In the genomic region with DNA sequence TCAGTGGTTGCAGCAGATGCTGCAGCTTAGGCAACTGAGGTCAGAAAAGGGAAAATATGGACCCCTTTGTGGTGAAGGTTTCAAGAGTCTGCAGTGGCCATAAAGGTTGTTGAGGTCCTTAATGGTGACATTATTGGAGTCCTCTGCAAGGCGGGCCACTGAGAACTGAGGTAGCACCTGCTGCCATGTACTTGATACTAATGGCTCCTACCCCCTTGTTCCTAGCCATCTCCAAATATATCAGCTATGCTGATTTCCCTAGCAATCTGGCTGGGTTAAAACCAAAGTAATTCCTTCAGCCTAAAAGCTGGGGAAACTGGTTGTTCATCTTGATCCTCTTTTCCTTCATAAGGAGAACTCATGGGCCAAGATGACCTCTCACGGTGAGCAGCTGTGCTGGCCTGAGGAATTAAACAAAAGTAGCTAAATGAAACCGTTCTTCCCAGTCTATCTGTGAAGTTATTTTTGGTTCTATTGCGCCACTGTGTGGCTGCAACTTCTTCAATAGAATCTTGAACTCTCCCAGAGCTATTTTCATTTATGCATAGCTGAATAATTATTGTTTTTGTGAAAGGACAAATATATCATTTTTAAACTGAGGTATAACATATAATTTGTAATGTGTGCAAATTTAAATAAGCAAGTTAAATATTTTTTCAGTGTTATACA, we compare ENCODE assay signal across 9 cellular contexts.
DNase-seq lines count a peak whose midpoint lies in the region; ATAC-seq and TF ChIP-seq lines count a peak whose summit lies in the region.
"Had no signal": no experiment of that assay in that cellular context is flagged by ENCODE, and none has a peak within 500 bp of the region (broad histone marks: within the 10 kb centered on the region; RNA-seq: fewer than 3 reads in every experiment).

No MANE protein-coding gene starts in this region.

- peak overlapping the region in 1 of 10 donors; percentile 46 for H3K27ac Mint-ChIP-seq in naive thymus-derived CD8-positive, alpha-beta T cell

- no peaks in the 10 kb centered on the region for H3F3A ChIP-seq in DOHH2 (ENCODE audit: control insufficient read depth, insufficient read depth)

- POLR2A ChIA-PET in naive thymus-derived CD8-positive, alpha-beta T cell (lab: Charles Lee) = no interaction called here

- no peaks in the 10 kb centered on the region for H3K79me2 ChIP-seq in DOHH2 (ENCODE audit: control insufficient read depth, low read length)

- no peaks in the 10 kb centered on the region for H4K20me1 ChIP-seq in DOHH2 (ENCODE audit: control insufficient read depth, insufficient read depth, low read depth, low read length)

- no peak overlapping the region for H3K4me3 ChIP-seq in DOHH2 (ENCODE audit: low read length)

- H3K27me3 ChIP-seq in DOHH2 (ENCODE audit: control insufficient read depth, low read length) = no peaks in the 10 kb centered on the region

- H3K27ac ChIP-seq in DOHH2 (ENCODE audit: low read depth, low read length) = no peak overlapping the region
- H3K27ac ChIP-seq: KMS-11 had no signal

- H3K36me3 Mint-ChIP-seq in naive thymus-derived CD8-positive, alpha-beta T cell = no peaks in the 10 kb centered on the region

- H3K4me3 Mint-ChIP-seq in naive thymus-derived CD8-positive, alpha-beta T cell = no peak overlapping the region

- H3K27me3 Mint-ChIP-seq in naive thymus-derived CD8-positive, alpha-beta T cell = peaks cover 2 to 10% (median 6%) of the 10 kb centered on the region in 5 donors

- DNase-seq in NCI-H146 (lab: John Stamatoyannopoulos, UW) (peak; percentile 36), brain pericyte (ENCODE audit: low read depth, low spot score) (peak; percentile 42), left lobe of liver (ENCODE audit: low spot score) (peak; percentile 51), occipital lobe (lab: John Stamatoyannopoulos, UW) (no peak), KG1 (lab: John Stamatoyannopoulos, UW) (no peak)
- no peak for DNase-seq in naive thymus-derived CD8-positive, alpha-beta T cell

- H3K4me1 Mint-ChIP-seq in naive thymus-derived CD8-positive, alpha-beta T cell = no peaks in the 10 kb centered on the region

- no peaks in the 10 kb centered on the region for H3K36me3 ChIP-seq in DOHH2 (ENCODE audit: control insufficient read depth, low read length)

- no peaks in the 10 kb centered on the region for H3K9me3 ChIP-seq in DOHH2 (ENCODE audit: control insufficient read depth, insufficient read depth, low read length)

- peak; percentile 29 for TF ChIP-seq CTCF in DOHH2 (IDR thresholded peaks at IDR 0.05; ENCODE audit: low read depth, low read length, poor library complexity, severe bottlenecking)

- no peaks in the 10 kb centered on the region for H3K4me1 ChIP-seq in DOHH2 (ENCODE audit: control insufficient read depth, low read length)

- no peaks in the 10 kb centered on the region for H3K9me2 ChIP-seq in DOHH2 (replicated peaks; ENCODE audit: control insufficient read depth, low read length)

- no peak overlapping the region for H3K4me2 ChIP-seq in DOHH2 (ENCODE audit: low read length)
- H3K4me2 ChIP-seq: KMS-11 had no signal

- ATAC-seq in left lobe of liver = peak; percentile 100
- no peak for ATAC-seq in naive thymus-derived CD8-positive, alpha-beta T cell
- ATAC-seq in activated CD4-positive, CD25-positive, alpha-beta regulatory T cell treated with anti-CD3 and anti-CD28 coated beads, Interleukin-2, amount 50 U/mL, for 24 hours = no peak

- peaks cover 0 to 2% (median 0%) of the 10 kb centered on the region in 9 donors for H3K9me3 Mint-ChIP-seq in naive thymus-derived CD8-positive, alpha-beta T cell

Comparison
In these comparisons a context has a peak if more than half of its experiments do, and no peak if none do; other contexts are left out.
1. DNase-seq: peak in NCI-H146 (single experiment), brain pericyte (single experiment) and left lobe of liver (single experiment); none in naive thymus-derived CD8-positive, alpha-beta T cell (0 of 10), occipital lobe (single experiment) and KG1 (single experiment).